ENCODE assay signal across 8 cellular contexts in genomic region chr1:94819945-94820746, GRCh38. TPM values are rescaled to one million over a fixed set of nuclear protein-coding genes. Genes with fewer than 3 reads are reported as not detected.
DNase-seq lines count a peak whose midpoint lies in the region; ATAC-seq and TF ChIP-seq lines count a peak whose summit lies in the region.

A gene with protein sequence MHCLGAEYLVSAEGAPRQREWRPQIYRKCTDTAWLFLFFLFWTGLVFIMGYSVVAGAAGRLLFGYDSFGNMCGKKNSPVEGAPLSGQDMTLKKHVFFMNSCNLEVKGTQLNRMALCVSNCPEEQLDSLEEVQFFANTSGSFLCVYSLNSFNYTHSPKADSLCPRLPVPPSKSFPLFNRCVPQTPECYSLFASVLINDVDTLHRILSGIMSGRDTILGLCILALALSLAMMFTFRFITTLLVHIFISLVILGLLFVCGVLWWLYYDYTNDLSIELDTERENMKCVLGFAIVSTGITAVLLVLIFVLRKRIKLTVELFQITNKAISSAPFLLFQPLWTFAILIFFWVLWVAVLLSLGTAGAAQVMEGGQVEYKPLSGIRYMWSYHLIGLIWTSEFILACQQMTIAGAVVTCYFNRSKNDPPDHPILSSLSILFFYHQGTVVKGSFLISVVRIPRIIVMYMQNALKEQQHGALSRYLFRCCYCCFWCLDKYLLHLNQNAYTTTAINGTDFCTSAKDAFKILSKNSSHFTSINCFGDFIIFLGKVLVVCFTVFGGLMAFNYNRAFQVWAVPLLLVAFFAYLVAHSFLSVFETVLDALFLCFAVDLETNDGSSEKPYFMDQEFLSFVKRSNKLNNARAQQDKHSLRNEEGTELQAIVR (plus strand): TSS chr1:94820357. CDS start chr1:94820452, 95 bp downstream.

- in situ Hi-C loops in G401 (cut with HindIII; ENCODE audit: low sequenced_read_pairs), result no loop called here

- H3K4me1 Mint-ChIP-seq in activated CD8-positive, alpha-beta T cell treated with anti-CD3 and anti-CD28 coated beads for 36 hours (ENCODE audit: low read depth), result peaks cover 3% of the 10 kb centered on the region
- H3K4me1 Mint-ChIP-seq in natural killer cell, result peaks cover 0 to 5% of the 10 kb centered on the region in 2 donors

- H3K9me3 Mint-ChIP-seq in activated CD8-positive, alpha-beta T cell treated with anti-CD3 and anti-CD28 coated beads for 36 hours, result no peaks in the 10 kb centered on the region
- H3K9me3 Mint-ChIP-seq in natural killer cell, result no peaks in the 10 kb centered on the region

- H3K4me1 ChIP-seq in fibroblast of lung (ENCODE audit: control insufficient read depth, extremely low read depth, insufficient read depth, low read length) (no peaks in the 10 kb centered on the region), aorta (ENCODE audit: control insufficient read depth in 1 of 2, insufficient read depth in 2 of 2, low read length in 2 of 2) (no peaks in the 10 kb centered on the region)

- WGBS in aorta, 2 donors, result 1% methylated on average over 43 to 77 of the region's 77 CpGs

- no peaks in the 10 kb centered on the region for H4K20me1 ChIP-seq in fibroblast of lung (ENCODE audit: control insufficient read depth, extremely low read depth, insufficient read depth, low read length)

- H3K4me2 ChIP-seq in fibroblast of lung (ENCODE audit: extremely low read depth, insufficient read depth, low read length), result peak within 1 kb of the TSS; percentile 96

- no peaks in the 10 kb centered on the region for H3K9me3 ChIP-seq in fibroblast of lung (ENCODE audit: control insufficient read depth, insufficient read depth, low read depth, low read length)
- no peaks in the 10 kb centered on the region for H3K9me3 ChIP-seq in aorta (ENCODE audit: control insufficient read depth, low read length)

- peak; percentile 77 for ATAC-seq in activated CD8-positive, alpha-beta T cell treated with anti-CD3 and anti-CD28 coated beads for 36 hours
- ATAC-seq in natural killer cell, result peak; percentile 55 to 88 (median 70)
- ATAC-seq in aorta (ENCODE audit: low FRiP score), result peak; percentile 93

- intact Hi-C loops in activated CD8-positive, alpha-beta T cell treated with anti-CD3 and anti-CD28 coated beads for 36 hours (cut with micrococcal nuclease), result no loop called here
- intact Hi-C loops in natural killer cell (cut with micrococcal nuclease), result no loop called here
- intact Hi-C loops in aorta (cut with DNase I), result loop anchor here in 1 of 2 donors (1.0 kb wide), 1 partner anchor 223 kb away; no protein-coding TSS in a partner anchor

- H3K36me3 ChIP-seq in fibroblast of lung (ENCODE audit: control insufficient read depth, insufficient read depth, low read length), result no peaks in the 10 kb centered on the region
- H3K36me3 ChIP-seq in aorta (ENCODE audit: control insufficient read depth in 1 of 2, insufficient read depth in 2 of 2, low read length in 1 of 2), result no peaks in the 10 kb centered on the region

- H3K27ac ChIP-seq in fibroblast of lung (ENCODE audit: insufficient read depth, low read length), result no peak within 1 kb of the TSS
- H3K27ac ChIP-seq in aorta (ENCODE audit: low read depth in 1 of 2, low read length in 2 of 2), result no peak within 1 kb of the TSS

- no peak within 1 kb of the TSS for H3K27ac Mint-ChIP-seq in activated CD8-positive, alpha-beta T cell treated with anti-CD3 and anti-CD28 coated beads for 36 hours
- no peak within 1 kb of the TSS for H3K27ac Mint-ChIP-seq in natural killer cell

- H3K36me3 Mint-ChIP-seq in activated CD8-positive, alpha-beta T cell treated with anti-CD3 and anti-CD28 coated beads for 36 hours (ENCODE audit: low read depth), result no peaks in the 10 kb centered on the region
- no peaks in the 10 kb centered on the region for H3K36me3 Mint-ChIP-seq in natural killer cell

- CTCF ChIA-PET in activated CD8-positive, alpha-beta T cell treated with anti-CD3 and anti-CD28 coated beads for 36 hours (lab: Charles Lee), result interaction anchor here (0.9 kb wide), 1 partner anchor 15 kb away, joined by 3 read pairs; no protein-coding TSS in a partner anchor

- DNase-seq in G401 (ENCODE audit: low spot score), result peak; percentile 46
- DNase-seq in activated CD8-positive, alpha-beta T cell treated with anti-CD3 and anti-CD28 coated beads for 36 hours, result peak; percentile 30
- DNase-seq in fibroblast of lung (ENCODE audit: low read depth in 2 of 2), result peak; percentile 37 to 68
- no peak for DNase-seq in natural killer cell
- DNase-seq in aorta, result peak; percentile 73 to 87
- DNase-seq in NCI-H1694 (lab: John Stamatoyannopoulos, UW), result no peak
- no peak for DNase-seq in NK-92 (lab: John Stamatoyannopoulos, UW; ENCODE audit: unreplicated experiment)

- TF ChIP-seq CTCF in LNCAP (IDR thresholded peaks at IDR 0.05), result peak; percentile 45
- no peak for TF ChIP-seq CTCF in activated CD8-positive, alpha-beta T cell treated with anti-CD3 and anti-CD28 coated beads for 36 hours (IDR thresholded peaks at IDR 0.05)
- TF ChIP-seq CTCF in fibroblast of lung (conservative IDR thresholded peaks at IDR 0.05 in 1 of 2, IDR thresholded peaks at IDR 0.05 in 1 of 2; ENCODE audit: low read depth in 1 of 2, low read length in 2 of 2), result peak in 1 of 2 donors; percentile 24
- no peak for TF ChIP-seq CTCF in natural killer cell (IDR thresholded peaks at IDR 0.05)

- H3K4me3 ChIP-seq in fibroblast of lung (replicated peaks in 1 of 4; ENCODE audit: control extremely low read depth in 1 of 4, insufficient read depth in 1 of 4, low read depth in 3 of 4, low read length in 4 of 4) (peak within 1 kb of the TSS; percentile 56 to 71 (median 66)), aorta (ENCODE audit: low read length in 2 of 2) (peak within 1 kb of the TSS; percentile 48 to 54)

- H3K27me3 Mint-ChIP-seq in activated CD8-positive, alpha-beta T cell treated with anti-CD3 and anti-CD28 coated beads for 36 hours, result peaks cover 42% of the 10 kb centered on the region
- peaks cover 19 to 29% of the 10 kb centered on the region in 2 donors for H3K27me3 Mint-ChIP-seq in natural killer cell (ENCODE audit: low read depth in 2 of 2)

- POLR2A ChIA-PET in activated CD8-positive, alpha-beta T cell treated with anti-CD3 and anti-CD28 coated beads for 36 hours (lab: Charles Lee), result no interaction called here

- H2AFZ ChIP-seq in fibroblast of lung (ENCODE audit: low read length), result peak within 1 kb of the TSS; percentile 86

- no peaks in the 10 kb centered on the region for H3K79me2 ChIP-seq in fibroblast of lung (ENCODE audit: control insufficient read depth, insufficient read depth, low read length)

- H3K27me3 ChIP-seq in fibroblast of lung (ENCODE audit: control insufficient read depth, insufficient read depth, low read length) (peaks cover 3% of the 10 kb centered on the region), aorta (ENCODE audit: control insufficient read depth in 1 of 2, insufficient read depth in 2 of 2, low read length in 1 of 2) (no peaks in the 10 kb centered on the region)

- H3K4me3 Mint-ChIP-seq in activated CD8-positive, alpha-beta T cell treated with anti-CD3 and anti-CD28 coated beads for 36 hours, result peak within 1 kb of the TSS; percentile 54
- H3K4me3 Mint-ChIP-seq in natural killer cell, result peak within 1 kb of the TSS; percentile 79

- peak within 1 kb of the TSS; percentile 51 for H3K9ac ChIP-seq in fibroblast of lung (ENCODE audit: insufficient read depth, low read length)

RNA-seq across cellular contexts. Expression of the gene that starts here (rescaled TPM):
- total RNA-seq in G401 (2014; rRNA removed; shearing (Covaris generic)), result 0.31 and 2.5 TPM in 2 replicates
- not detected for total RNA-seq in activated CD8-positive, alpha-beta T cell treated with anti-CD3 and anti-CD28 coated beads for 36 hours
- total RNA-seq in fibroblast of lung (6.2 and 9.7 TPM in 2 replicates), natural killer cell (under 1 TPM in 1 of 3 donors, not detected in 2; 0.58 TPM), aorta (1 to 10 TPM; 3.3 to 7.2 TPM)
- polyA plus RNA-seq in fibroblast of lung (2.0 and 3.9 TPM in 2 replicates), aorta (1 to 10 TPM; 2.3 to 5.3 TPM)
- polyA plus RNA-seq in fibroblast of lung (2012), result 1.2 and 2.2 TPM in 2 replicates
- 0.30 and 4.2 TPM in 2 replicates for polyA minus RNA-seq in fibroblast of lung (ENCODE audit: low replicate concordance)

Comparison
In these comparisons a context has a peak if more than half of its experiments do, and no peak if none do; other contexts are left out.
1. Peak in DNase-seq and ATAC-seq in activated CD8-positive, alpha-beta T cell treated with anti-CD3 and anti-CD28 coated beads for 36 hours; RNA of the gene not detected or under 1 TPM.
2. Peak in ATAC-seq in natural killer cell; RNA of the gene not detected or under 1 TPM.
3. DNase-seq: peak in G401 (single experiment), fibroblast of lung (2 of 2) and aorta (2 of 2); none in natural killer cell (single experiment), NCI-H1694 (single experiment) and NK-92 (single experiment).
4. Peak in every context shown above with its lines, with median percentiles within 50 percentile points of each other: ATAC-seq.